ENCODE assay signal across 29 cellular contexts in genomic region chr6:39247667-39248194, GRCh38. TPM values are rescaled to one million over a fixed set of nuclear protein-coding genes. Genes with fewer than 3 reads are reported as not detected.
"Had no signal": no experiment of that assay in that cellular context is flagged by ENCODE, and none has a peak within 500 bp of the region (broad histone marks: within the 10 kb centered on the region; RNA-seq: fewer than 3 reads in every experiment).

No MANE protein-coding gene starts in this region.

- H3K4me3 Mint-ChIP-seq: activated B cell treated with CpG ODN at 0.5 μM for 24 hours; activated CD8-positive, alpha-beta T cell treated with anti-CD3 and anti-CD28 coated beads for 36 hours; activated T-cell treated with anti-CD3 and anti-CD28 coated beads, Interleukin-2, amount 50 U/mL, for 4 hours; activated T-helper 17 cell treated with anti-CD3 and anti-CD28 coated beads, Interleukin-2, amount 50 U/mL, for 72 hours; central memory CD8-positive, alpha-beta T cell; dendritic cell treated with granulocyte-macrophage colony-stimulating factor and Interleukin-4, amounts not matched to agents 40 ng/mL and 50 ng/mL, for 4 days; endodermal cell; immature natural killer cell; natural killer cell treated with Interleukin-12 subunit alpha and Interleukin-12 subunit beta and Interleukin-15 and Interleukin-18, amount 100 ng/mL, for 72 hours; stimulated activated naive CD8-positive, alpha-beta T cell treated with anti-CD3 and anti-CD28 coated beads, Interleukin-15, Interleukin-2, amounts not matched to agents 100 ng/mL and 50 ng/mL, for 24 hours; T-helper 17 cell had no signal

- H3K27me3 Mint-ChIP-seq: activated CD8-positive, alpha-beta T cell treated with anti-CD3 and anti-CD28 coated beads for 36 hours; activated T-helper 17 cell treated with anti-CD3 and anti-CD28 coated beads, Interleukin-2, amount 50 U/mL, for 72 hours; central memory CD8-positive, alpha-beta T cell had no signal

- H3K27me3 ChIP-seq: breast epithelium, upper lobe of left lung had no signal

- H3K36me3 Mint-ChIP-seq: immature natural killer cell; natural killer cell treated with Interleukin-12 subunit alpha and Interleukin-12 subunit beta and Interleukin-15 and Interleukin-18, amount 100 ng/mL, for 72 hours had no signal

- H3K4me3 ChIP-seq: breast epithelium, heart left ventricle, left ventricle myocardium inferior, lung, upper lobe of left lung had no signal

- ATAC-seq: activated CD8-positive, alpha-beta T cell treated with anti-CD3 and anti-CD28 coated beads for 36 hours; activated T-cell treated with anti-CD3 and anti-CD28 coated beads, Interleukin-2, amount 50 U/mL, for 4 hours; activated T-helper 17 cell treated with anti-CD3 and anti-CD28 coated beads, Interleukin-2, amount 50 U/mL, for 72 hours; esophagus mucosa; foreskin keratinocyte; heart left ventricle; natural killer cell treated with Interleukin-12 subunit alpha and Interleukin-12 subunit beta and Interleukin-15 and Interleukin-18, amount 100 ng/mL, for 72 hours; right cardiac atrium; T-helper 17 cell had no signal

- H3K4me1 ChIP-seq: breast epithelium, foreskin keratinocyte, heart left ventricle, left ventricle myocardium inferior had no signal

- H3K36me3 ChIP-seq: breast epithelium, heart left ventricle, left ventricle myocardium inferior, upper lobe of left lung had no signal

- H3K27ac ChIP-seq: breast epithelium, foreskin keratinocyte, heart left ventricle, left ventricle myocardium inferior, upper lobe of left lung had no signal

- H3K9me3 ChIP-seq: breast epithelium, heart left ventricle, left ventricle myocardium inferior, upper lobe of left lung had no signal

- H3K27ac Mint-ChIP-seq: activated B cell treated with CpG ODN at 0.5 μM for 24 hours; activated CD8-positive, alpha-beta T cell treated with anti-CD3 and anti-CD28 coated beads for 36 hours; activated T-helper 17 cell treated with anti-CD3 and anti-CD28 coated beads, Interleukin-2, amount 50 U/mL, for 72 hours; dendritic cell treated with granulocyte-macrophage colony-stimulating factor and Interleukin-4, amounts not matched to agents 40 ng/mL and 50 ng/mL, for 4 days; endodermal cell; immature natural killer cell; natural killer cell treated with Interleukin-12 subunit alpha and Interleukin-12 subunit beta and Interleukin-15 and Interleukin-18, amount 100 ng/mL, for 72 hours; stimulated activated naive CD8-positive, alpha-beta T cell treated with anti-CD3 and anti-CD28 coated beads, Interleukin-15, Interleukin-2, amounts not matched to agents 100 ng/mL and 50 ng/mL, for 24 hours; T-helper 17 cell had no signal

- DNase-seq: activated B cell treated with CpG ODN at 0.5 μM for 24 hours; activated CD4-positive, alpha-beta T cell treated with anti-CD3 and anti-CD28 coated beads, Interleukin-2, amount 50 U/mL, for 1 hour; activated CD8-positive, alpha-beta T cell treated with anti-CD3 and anti-CD28 coated beads for 36 hours; activated gamma-delta T cell treated with Interleukin-2 at 50 U/mL for 16 hours; activated naive CD4-positive, alpha-beta T cell treated with anti-CD3 and anti-CD28 coated beads, Interleukin-2, amount 50 U/mL, for 16 hours; activated T-cell treated with anti-CD3 and anti-CD28 coated beads, Interleukin-2, amount 50 U/mL, for 4 hours; endodermal cell; foreskin keratinocyte; heart left ventricle; hypothalamus; immature natural killer cell; left ventricle myocardium inferior; mesendoderm; posterior cingulate gyrus; right cardiac atrium; stimulated activated CD4-positive, alpha-beta T cell treated with anti-CD3 and anti-CD28 coated beads, Interleukin-2, amount 100 ng/mL, for 48 hours; substantia nigra; T-helper 17 cell; T1000; upper lobe of left lung had no signal

- H3K9me3 Mint-ChIP-seq: activated B cell treated with CpG ODN at 0.5 μM for 24 hours; activated CD8-positive, alpha-beta T cell treated with anti-CD3 and anti-CD28 coated beads for 36 hours; activated T-cell treated with anti-CD3 and anti-CD28 coated beads, Interleukin-2, amount 50 U/mL, for 4 hours; activated T-helper 17 cell treated with anti-CD3 and anti-CD28 coated beads, Interleukin-2, amount 50 U/mL, for 72 hours; central memory CD8-positive, alpha-beta T cell; dendritic cell treated with granulocyte-macrophage colony-stimulating factor and Interleukin-4, amounts not matched to agents 40 ng/mL and 50 ng/mL, for 4 days; endodermal cell; immature natural killer cell; natural killer cell treated with Interleukin-12 subunit alpha and Interleukin-12 subunit beta and Interleukin-15 and Interleukin-18, amount 100 ng/mL, for 72 hours; stimulated activated naive CD8-positive, alpha-beta T cell treated with anti-CD3 and anti-CD28 coated beads, Interleukin-15, Interleukin-2, amounts not matched to agents 100 ng/mL and 50 ng/mL, for 24 hours had no signal

- H3K4me1 Mint-ChIP-seq: activated B cell treated with CpG ODN at 0.5 μM for 24 hours had no signal

RNA-seq across cellular contexts. Expression of gene KCNK5, which starts 18.5 kb away (rescaled TPM):
- total RNA-seq: activated B cell treated with CpG ODN at 0.5 μM for 24 hours, myocyte had no signal
